ENCODE assay signal across 8 cellular contexts in genomic region chr1:156193488-156194299, GRCh38. TPM values are rescaled to one million over a fixed set of nuclear protein-coding genes. Genes with fewer than 3 reads are reported as not detected.
A peak's percentile ranks its signal among the peaks of the same experiment; 100 is the strongest.
DNase-seq lines count a peak whose midpoint lies in the region; ATAC-seq and FAIRE-seq lines count a peak whose summit lies in the region.

TSS of gene SLC25A44 (plus strand) at chr1:156194104. CDS start at chr1:156199848, 5,744 bp downstream.

- in situ Hi-C loops in Caki2 (cut with HindIII; ENCODE audit: low pct_unique_long_range_greater_than_20kb, low sequenced_read_pairs): no loop called here

- peak within 1 kb of the TSS; percentile 92 to 97 for H3K27ac Mint-ChIP-seq in effector memory CD8-positive, alpha-beta T cell

- H3K27me3 Mint-ChIP-seq in effector memory CD8-positive, alpha-beta T cell: no peaks in the 10 kb centered on the region

- peak within 1 kb of the TSS; percentile 97 to 100 for H3K4me3 Mint-ChIP-seq in effector memory CD8-positive, alpha-beta T cell

- peaks cover 18% of the 10 kb centered on the region for H3K36me3 Mint-ChIP-seq in effector memory CD8-positive, alpha-beta T cell (ENCODE audit: insufficient read depth)

- FAIRE-seq in HTR-8/SVneo (lab: Jason Lieb, UNC): peak; percentile 33

- DNase-seq in Caki2 (ENCODE audit: low read depth) (peak; percentile 99), HTR-8/SVneo (ENCODE audit: insufficient read length, low spot score) (peak; percentile 95), NOMO-1 treated with dmso at 0.1 percent for 144 hours (lab: John Stamatoyannopoulos, UW; ENCODE audit: unreplicated experiment) (peak; percentile 99), medulla oblongata (ENCODE audit: extremely low spot score) (peak; percentile 100)
- DNase-seq in activated CD8-positive, alpha-beta memory T cell treated with anti-CD3 and anti-CD28 coated beads for 48 hours (ENCODE audit: low read depth in 2 of 3, low spot score in 2 of 3): peak; percentile 87 to 89 (median 88)
- peak; percentile 93 to 99 (median 98) for DNase-seq in effector memory CD8-positive, alpha-beta T cell
- DNase-seq in stimulated activated CD8-positive, alpha-beta memory T cell treated with anti-CD3 and anti-CD28 coated beads, Interleukin-12 subunit alpha, Interleukin-12 subunit beta, amount 100 ng/mL, for 1 hour (ENCODE audit: low read depth): peak; percentile 92

- H3K4me1 Mint-ChIP-seq in effector memory CD8-positive, alpha-beta T cell (ENCODE audit: low read depth in 2 of 2): peaks cover 33 to 35% of the 10 kb centered on the region in 2 donors

- peak; percentile 82 for ATAC-seq in GM21367 (IDR thresholded peaks at IDR 0.05; ENCODE audit: unreplicated experiment)
- peak; percentile 98 for ATAC-seq in effector memory CD8-positive, alpha-beta T cell (replicated peaks)

- H3K9me3 Mint-ChIP-seq in effector memory CD8-positive, alpha-beta T cell: no peaks in the 10 kb centered on the region

RNA-seq across cellular contexts. Expression of gene SLC25A44, which starts in this region (rescaled TPM):
- total RNA-seq in Caki2 (2014; rRNA removed; shearing (Covaris generic); ENCODE audit: low replicate concordance): 11.8 and 15.9 TPM in 2 replicates

Comparison
In these comparisons a context has a peak if more than half of its experiments do, and no peak if none do; other contexts are left out.
1. Peak in every context shown above with its lines: DNase-seq and ATAC-seq.